ENCODE assay signal across 8 cellular contexts in genomic region chr12:75738486-75738885, GRCh38.
DNase-seq lines count a peak whose midpoint lies in the region; ATAC-seq and TF ChIP-seq lines count a peak whose summit lies in the region.

No MANE protein-coding gene starts in this region.

- TF ChIP-seq CTCF in chondrocyte (IDR thresholded peaks at IDR 0.05): no peak

- no peaks in the 10 kb centered on the region for H3K9me3 Mint-ChIP-seq in activated naive CD8-positive, alpha-beta T cell (ENCODE audit: low read depth)
- peaks cover 0 to 4% of the 10 kb centered on the region in 2 donors for H3K9me3 Mint-ChIP-seq in stimulated activated naive B cell treated with anti-CD40 and anti-IgM and Interleukin-4, amounts not matched to agents 10 μg/mL and 1 μg/mL and 100 μg/mL, for 72 hours
- H3K9me3 Mint-ChIP-seq in chondrocyte (ENCODE audit: low read depth): no peaks in the 10 kb centered on the region

- DNase-seq in activated effector memory CD4-positive, alpha-beta T cell treated with anti-CD3 and anti-CD28 coated beads, Interleukin-2, amount 50 U/mL, for 16 hours: peak; percentile 67
- no peak for DNase-seq in activated effector memory CD4-positive, alpha-beta T cell treated with Interleukin-2 at 50 U/mL for 16 hours
- DNase-seq in stimulated activated naive B cell treated with anti-CD40 and anti-IgM and Interleukin-4, amounts not matched to agents 10 μg/mL and 1 μg/mL and 100 μg/mL, for 72 hours: peak; percentile 3
- DNase-seq in chondrocyte (ENCODE audit: low spot score): no peak
- DNase-seq in SKM-1 treated with dmso at 0.1 percent for 144 hours (lab: John Stamatoyannopoulos, UW; ENCODE audit: unreplicated experiment): no peak

- H3K4me3 Mint-ChIP-seq in activated naive CD8-positive, alpha-beta T cell: peak overlapping the region; percentile 6
- no peak overlapping the region for H3K4me3 Mint-ChIP-seq in stimulated activated naive B cell treated with anti-CD40 and anti-IgM and Interleukin-4, amounts not matched to agents 10 μg/mL and 1 μg/mL and 100 μg/mL, for 72 hours
- H3K4me3 Mint-ChIP-seq in chondrocyte (ENCODE audit: unreplicated experiment): no peak overlapping the region

- peaks cover 6% of the 10 kb centered on the region for H3K27me3 Mint-ChIP-seq in activated naive CD8-positive, alpha-beta T cell
- H3K27me3 Mint-ChIP-seq in stimulated activated naive B cell treated with anti-CD40 and anti-IgM and Interleukin-4, amounts not matched to agents 10 μg/mL and 1 μg/mL and 100 μg/mL, for 72 hours: peaks cover 5 to 16% of the 10 kb centered on the region in 2 donors
- peaks cover 3% of the 10 kb centered on the region for H3K27me3 Mint-ChIP-seq in chondrocyte (ENCODE audit: low read depth)

- H3K36me3 Mint-ChIP-seq in activated naive CD8-positive, alpha-beta T cell: peaks cover 2% of the 10 kb centered on the region
- no peaks in the 10 kb centered on the region for H3K36me3 Mint-ChIP-seq in stimulated activated naive B cell treated with anti-CD40 and anti-IgM and Interleukin-4, amounts not matched to agents 10 μg/mL and 1 μg/mL and 100 μg/mL, for 72 hours
- no peaks in the 10 kb centered on the region for H3K36me3 Mint-ChIP-seq in chondrocyte (ENCODE audit: low read depth)

- H3K27ac Mint-ChIP-seq in activated naive CD8-positive, alpha-beta T cell: peak overlapping the region; percentile 72
- H3K27ac Mint-ChIP-seq in stimulated activated naive B cell treated with anti-CD40 and anti-IgM and Interleukin-4, amounts not matched to agents 10 μg/mL and 1 μg/mL and 100 μg/mL, for 72 hours: no peak overlapping the region
- no peak overlapping the region for H3K27ac Mint-ChIP-seq in chondrocyte (ENCODE audit: unreplicated experiment)

- H3K4me1 Mint-ChIP-seq in activated naive CD8-positive, alpha-beta T cell (ENCODE audit: low read depth): peaks cover 22% of the 10 kb centered on the region
- no peaks in the 10 kb centered on the region for H3K4me1 Mint-ChIP-seq in stimulated activated naive B cell treated with anti-CD40 and anti-IgM and Interleukin-4, amounts not matched to agents 10 μg/mL and 1 μg/mL and 100 μg/mL, for 72 hours
- H3K4me1 Mint-ChIP-seq in chondrocyte (ENCODE audit: low read depth): no peaks in the 10 kb centered on the region

- peak; percentile 95 for ATAC-seq in HG03159 (IDR thresholded peaks at IDR 0.05; ENCODE audit: unreplicated experiment)
- ATAC-seq in stimulated activated naive B cell treated with anti-CD40 and anti-IgM and Interleukin-4, amounts not matched to agents 10 μg/mL and 1 μg/mL and 100 μg/mL, for 72 hours (replicated peaks): peak; percentile 84 to 96
- ATAC-seq in HG03196 (IDR thresholded peaks at IDR 0.05; ENCODE audit: unreplicated experiment): no peak

Comparison
In these comparisons a context has a peak if more than half of its experiments do, and no peak if none do; other contexts are left out.
1. DNase-seq: peak in activated effector memory CD4-positive, alpha-beta T cell treated with anti-CD3 and anti-CD28 coated beads, Interleukin-2, amount 50 U/mL, for 16 hours (single experiment) and stimulated activated naive B cell treated with anti-CD40 and anti-IgM and Interleukin-4, amounts not matched to agents 10 μg/mL and 1 μg/mL and 100 μg/mL, for 72 hours (single experiment); none in activated effector memory CD4-positive, alpha-beta T cell treated with Interleukin-2 at 50 U/mL for 16 hours (single experiment), chondrocyte (single experiment) and SKM-1 treated with dmso at 0.1 percent for 144 hours (single experiment).